Comparison of ENCODE assay signal across 32 cellular contexts in genomic region chr3:46358466-46358865, GRCh38. TPM values are rescaled to one million over a fixed set of nuclear protein-coding genes. Genes with fewer than 3 reads are reported as not detected.
A peak's percentile ranks its signal among the peaks of the same experiment; 100 is the strongest.
DNase-seq lines count a peak whose midpoint lies in the region; ATAC-seq, FAIRE-seq and TF ChIP-seq lines count a peak whose summit lies in the region.
"Had no signal": no experiment of that assay in that cellular context is flagged by ENCODE, and none has a peak within 500 bp of the region (broad histone marks: within the 10 kb centered on the region; RNA-seq: fewer than 3 reads in every experiment).

No MANE protein-coding gene starts in this region.

- no peak overlapping the region for H3K4me3 ChIP-seq in neural progenitor cell
- H3K4me3 ChIP-seq: BLaER1 treated with 17β-estradiol and CSF1 and Interleukin-3, amounts not matched to agents 10 nM and 100 nM; GM23248; PC-9; SJCRH30 had no signal

- H3K9me3 ChIP-seq in neural progenitor cell (ENCODE audit: low read depth): no peaks in the 10 kb centered on the region
- H3K9me3 ChIP-seq: BLaER1 treated with 17β-estradiol and CSF1 and Interleukin-3, amounts not matched to agents 10 nM and 100 nM; SJCRH30 had no signal

- H3K4me2 ChIP-seq in neural progenitor cell: no peak overlapping the region
- H3K4me2 ChIP-seq: PC-9 had no signal

- H3K9ac ChIP-seq in neural progenitor cell: no peak overlapping the region
- H3K9ac ChIP-seq: BLaER1 treated with 17β-estradiol and CSF1 and Interleukin-3, amounts not matched to agents 10 nM and 100 nM; GM23248 had no signal

- H3K27me3 Mint-ChIP-seq in activated CD8-positive, alpha-beta T cell treated with anti-CD3 and anti-CD28 coated beads, Interleukin-2, amount 10 ng/mL, durations not matched to agents 7 days and 5 days (ENCODE audit: low read depth): peaks cover 2% of the 10 kb centered on the region
- peaks cover 17% of the 10 kb centered on the region for H3K27me3 Mint-ChIP-seq in activated CD8-positive, alpha-beta T cell treated with anti-CD3 and anti-CD28 coated beads for 36 hours
- H3K27me3 Mint-ChIP-seq in activated T-helper 17 cell treated with anti-CD3 and anti-CD28 coated beads, Interleukin-2, amount 50 U/mL, for 72 hours: peaks cover 3% of the 10 kb centered on the region
- peaks cover 3% of the 10 kb centered on the region for H3K27me3 Mint-ChIP-seq in neural progenitor cell (ENCODE audit: insufficient read depth, low read depth)
- peaks cover 7 to 12% of the 10 kb centered on the region in 2 donors for H3K27me3 Mint-ChIP-seq in stimulated activated naive B cell treated with anti-CD40 and anti-IgM and Interleukin-4, amounts not matched to agents 10 μg/mL and 1 μg/mL and 100 μg/mL, for 72 hours

- POLR2A ChIA-PET in activated CD8-positive, alpha-beta T cell treated with anti-CD3 and anti-CD28 coated beads, Interleukin-2, amount 10 ng/mL, durations not matched to agents 7 days and 5 days (lab: Charles Lee): interaction anchor here (2.3 kb wide), 1 partner anchor 11 kb away, joined by 13 read pairs; the partner anchor contains the start of gene CCR5
- POLR2A ChIA-PET in activated CD8-positive, alpha-beta T cell treated with anti-CD3 and anti-CD28 coated beads for 36 hours (lab: Charles Lee): interaction anchor here (1.0 kb wide), 1 partner anchor 93 kb away, joined by 3 read pairs; no protein-coding TSS in a partner anchor

- H3K27ac ChIP-seq in neural progenitor cell: no peak overlapping the region
- H3K27ac ChIP-seq: BLaER1 treated with 17β-estradiol and CSF1 and Interleukin-3, amounts not matched to agents 10 nM and 100 nM; GM23248; PC-9; SJCRH30 had no signal

- peaks cover 74% of the 10 kb centered on the region for H3K36me3 Mint-ChIP-seq in activated CD8-positive, alpha-beta T cell treated with anti-CD3 and anti-CD28 coated beads, Interleukin-2, amount 10 ng/mL, durations not matched to agents 7 days and 5 days (ENCODE audit: low read depth)
- no peaks in the 10 kb centered on the region for H3K36me3 Mint-ChIP-seq in activated CD8-positive, alpha-beta T cell treated with anti-CD3 and anti-CD28 coated beads for 36 hours (ENCODE audit: low read depth)
- no peaks in the 10 kb centered on the region for H3K36me3 Mint-ChIP-seq in activated T-helper 17 cell treated with anti-CD3 and anti-CD28 coated beads, Interleukin-2, amount 50 U/mL, for 72 hours (ENCODE audit: low read depth)
- no peaks in the 10 kb centered on the region for H3K36me3 Mint-ChIP-seq in neural progenitor cell
- peaks cover 0 to 2% of the 10 kb centered on the region in 2 donors for H3K36me3 Mint-ChIP-seq in stimulated activated naive B cell treated with anti-CD40 and anti-IgM and Interleukin-4, amounts not matched to agents 10 μg/mL and 1 μg/mL and 100 μg/mL, for 72 hours

- no peak overlapping the region for H3K27ac Mint-ChIP-seq in activated CD8-positive, alpha-beta T cell treated with anti-CD3 and anti-CD28 coated beads, Interleukin-2, amount 10 ng/mL, durations not matched to agents 7 days and 5 days
- no peak overlapping the region for H3K27ac Mint-ChIP-seq in activated CD8-positive, alpha-beta T cell treated with anti-CD3 and anti-CD28 coated beads for 36 hours
- no peak overlapping the region for H3K27ac Mint-ChIP-seq in activated T-helper 17 cell treated with anti-CD3 and anti-CD28 coated beads, Interleukin-2, amount 50 U/mL, for 72 hours
- H3K27ac Mint-ChIP-seq in neural progenitor cell: peak overlapping the region; percentile 51
- no peak overlapping the region for H3K27ac Mint-ChIP-seq in stimulated activated naive B cell treated with anti-CD40 and anti-IgM and Interleukin-4, amounts not matched to agents 10 μg/mL and 1 μg/mL and 100 μg/mL, for 72 hours

- H3K4me1 Mint-ChIP-seq in activated CD8-positive, alpha-beta T cell treated with anti-CD3 and anti-CD28 coated beads, Interleukin-2, amount 10 ng/mL, durations not matched to agents 7 days and 5 days (ENCODE audit: low read depth): peaks cover 88% of the 10 kb centered on the region
- H3K4me1 Mint-ChIP-seq in activated CD8-positive, alpha-beta T cell treated with anti-CD3 and anti-CD28 coated beads for 36 hours (ENCODE audit: low read depth): peaks cover 37% of the 10 kb centered on the region
- H3K4me1 Mint-ChIP-seq in activated T-helper 17 cell treated with anti-CD3 and anti-CD28 coated beads, Interleukin-2, amount 50 U/mL, for 72 hours: peaks cover 36% of the 10 kb centered on the region
- peaks cover 26% of the 10 kb centered on the region for H3K4me1 Mint-ChIP-seq in neural progenitor cell
- peaks cover 46 to 61% of the 10 kb centered on the region in 2 donors for H3K4me1 Mint-ChIP-seq in stimulated activated naive B cell treated with anti-CD40 and anti-IgM and Interleukin-4, amounts not matched to agents 10 μg/mL and 1 μg/mL and 100 μg/mL, for 72 hours

- peaks cover 17% of the 10 kb centered on the region for H3K4me1 ChIP-seq in neural progenitor cell
- H3K4me1 ChIP-seq: SJCRH30 had no signal

- peak; percentile 42 for FAIRE-seq in GM19239 (lab: Jason Lieb, UNC)
- FAIRE-seq: A204.1, GM18507 had no signal

- CTCF ChIA-PET in activated CD8-positive, alpha-beta T cell treated with anti-CD3 and anti-CD28 coated beads, Interleukin-2, amount 10 ng/mL, durations not matched to agents 7 days and 5 days (lab: Charles Lee): interaction anchor here (2.6 to 3.4 kb wide), 2 partner anchors 144 to 280 kb away, joined by 10 to 16 read pairs; no protein-coding TSS in a partner anchor
- CTCF ChIA-PET in activated CD8-positive, alpha-beta T cell treated with anti-CD3 and anti-CD28 coated beads for 36 hours (lab: Charles Lee): no interaction called here

- H3K4me3 Mint-ChIP-seq in activated CD8-positive, alpha-beta T cell treated with anti-CD3 and anti-CD28 coated beads, Interleukin-2, amount 10 ng/mL, durations not matched to agents 7 days and 5 days: peak overlapping the region; percentile 15
- no peak overlapping the region for H3K4me3 Mint-ChIP-seq in activated CD8-positive, alpha-beta T cell treated with anti-CD3 and anti-CD28 coated beads for 36 hours
- peak overlapping the region; percentile 32 for H3K4me3 Mint-ChIP-seq in activated T-helper 17 cell treated with anti-CD3 and anti-CD28 coated beads, Interleukin-2, amount 50 U/mL, for 72 hours
- H3K4me3 Mint-ChIP-seq in neural progenitor cell: no peak overlapping the region
- no peak overlapping the region for H3K4me3 Mint-ChIP-seq in stimulated activated naive B cell treated with anti-CD40 and anti-IgM and Interleukin-4, amounts not matched to agents 10 μg/mL and 1 μg/mL and 100 μg/mL, for 72 hours

- no peaks in the 10 kb centered on the region for H3K9me3 Mint-ChIP-seq in activated CD8-positive, alpha-beta T cell treated with anti-CD3 and anti-CD28 coated beads, Interleukin-2, amount 10 ng/mL, durations not matched to agents 7 days and 5 days (ENCODE audit: insufficient read depth)
- no peaks in the 10 kb centered on the region for H3K9me3 Mint-ChIP-seq in activated CD8-positive, alpha-beta T cell treated with anti-CD3 and anti-CD28 coated beads for 36 hours
- no peaks in the 10 kb centered on the region for H3K9me3 Mint-ChIP-seq in activated T-helper 17 cell treated with anti-CD3 and anti-CD28 coated beads, Interleukin-2, amount 50 U/mL, for 72 hours
- no peaks in the 10 kb centered on the region for H3K9me3 Mint-ChIP-seq in neural progenitor cell
- H3K9me3 Mint-ChIP-seq in stimulated activated naive B cell treated with anti-CD40 and anti-IgM and Interleukin-4, amounts not matched to agents 10 μg/mL and 1 μg/mL and 100 μg/mL, for 72 hours: peaks cover 0 to 2% of the 10 kb centered on the region in 2 donors

- no peak for DNase-seq in activated CD8-positive, alpha-beta T cell treated with anti-CD3 and anti-CD28 coated beads, Interleukin-2, amount 10 ng/mL, durations not matched to agents 7 days and 5 days
- no peak for DNase-seq in activated CD8-positive, alpha-beta T cell treated with anti-CD3 and anti-CD28 coated beads for 36 hours
- DNase-seq in GM19239 (ENCODE audit: insufficient read length, low spot score) (no peak), neural progenitor cell (ENCODE audit: low spot score) (no peak), cerebellum (ENCODE audit: low spot score) (no peak)
- no peak for DNase-seq in stimulated activated naive B cell treated with anti-CD40 and anti-IgM and Interleukin-4, amounts not matched to agents 10 μg/mL and 1 μg/mL and 100 μg/mL, for 72 hours
- no peak for DNase-seq in activated CD4-positive, CD25-positive, alpha-beta regulatory T cell treated with anti-CD3 and anti-CD28 coated beads, Interleukin-2, amount 50 U/mL, for 72 hours
- DNase-seq: DMS153; GM23248; H7; MV-4-11; NCI-H1105; NCI-H1436 treated with DMSO at 0.1 percent for 48 hours; NCI-H187 treated with DMSO at 0.1 percent for 48 hours; NCI-H2107; NCI-H446; NCI-H524 treated with DMSO at 0.1 percent for 48 hours; NCI-H774; NK-92 treated with Interleukin-12 subunit alpha and Interleukin-12 subunit beta, amount 100 ng/mL, for 24 hours; PC-9; SJCRH30 had no signal

- H3K27me3 ChIP-seq in neural progenitor cell: no peaks in the 10 kb centered on the region
- H3K27me3 ChIP-seq: BLaER1 treated with 17β-estradiol and CSF1 and Interleukin-3, amounts not matched to agents 10 nM and 100 nM; SJCRH30 had no signal

- ATAC-seq in activated CD8-positive, alpha-beta T cell treated with anti-CD3 and anti-CD28 coated beads, Interleukin-2, amount 10 ng/mL, durations not matched to agents 7 days and 5 days: no peak
- no peak for ATAC-seq in activated CD8-positive, alpha-beta T cell treated with anti-CD3 and anti-CD28 coated beads for 36 hours
- ATAC-seq in activated T-helper 17 cell treated with anti-CD3 and anti-CD28 coated beads, Interleukin-2, amount 50 U/mL, for 72 hours (replicated peaks): no peak
- ATAC-seq in stimulated activated naive B cell treated with anti-CD40 and anti-IgM and Interleukin-4, amounts not matched to agents 10 μg/mL and 1 μg/mL and 100 μg/mL, for 72 hours (replicated peaks): no peak
- ATAC-seq: Right ventricle myocardium inferior, SK-N-SH treated with all-trans-retinoic acid at 6 μM for 48 hours had no signal

- H3F3A ChIP-seq in neural progenitor cell (ENCODE audit: low read depth): peaks cover 3% of the 10 kb centered on the region

- H3K79me2 ChIP-seq in neural progenitor cell (ENCODE audit: low read depth): no peaks in the 10 kb centered on the region

- H2AFZ ChIP-seq in neural progenitor cell (replicated peaks): no peak overlapping the region
- H2AFZ ChIP-seq: GM23248, PC-9 had no signal

- no peaks in the 10 kb centered on the region for H4K20me1 ChIP-seq in neural progenitor cell (ENCODE audit: low read depth)
- H4K20me1 ChIP-seq: BLaER1 treated with 17β-estradiol and CSF1 and Interleukin-3, amounts not matched to agents 10 nM and 100 nM had no signal

- no peaks in the 10 kb centered on the region for H3K36me3 ChIP-seq in neural progenitor cell
- H3K36me3 ChIP-seq: SJCRH30 had no signal

- intact Hi-C loops in activated CD8-positive, alpha-beta T cell treated with anti-CD3 and anti-CD28 coated beads for 36 hours (cut with micrococcal nuclease): no loop called here

- no peak for TF ChIP-seq CTCF in activated CD8-positive, alpha-beta T cell treated with anti-CD3 and anti-CD28 coated beads for 36 hours (IDR thresholded peaks at IDR 0.05)
- TF ChIP-seq CTCF in neural progenitor cell (IDR thresholded peaks at IDR 0.05): no peak

RNA-seq across cellular contexts. Expression of gene CCR2, which starts 4.6 kb away (rescaled TPM):
- total RNA-seq in activated CD8-positive, alpha-beta T cell treated with anti-CD3 and anti-CD28 coated beads, Interleukin-2, amount 10 ng/mL, durations not matched to agents 7 days and 5 days: 10 to 100 TPM; 70.8 to 70.9 TPM
- total RNA-seq in activated CD8-positive, alpha-beta T cell treated with anti-CD3 and anti-CD28 coated beads for 36 hours: under 1 TPM; 0.81 to 0.83 TPM
- total RNA-seq in activated T-helper 17 cell treated with anti-CD3 and anti-CD28 coated beads, Interleukin-2, amount 50 U/mL, for 72 hours: 10 to 100 TPM in 1 of 2 donors, 1 to 10 TPM in 1; 2.9 to 17.5 TPM
- not detected in 2 replicates for total RNA-seq in neural progenitor cell (ENCODE audit: low replicate concordance)
- total RNA-seq in cerebellum: 0.45 TPM
- total RNA-seq: Daoy, G401, GM23248, H7, HT-29, PC-9, RPMI7951, SJCRH30 had no signal

RNA-seq across cellular contexts. Expression of gene CCR5, which starts 12.3 kb away (rescaled TPM):
- total RNA-seq in activated CD8-positive, alpha-beta T cell treated with anti-CD3 and anti-CD28 coated beads, Interleukin-2, amount 10 ng/mL, durations not matched to agents 7 days and 5 days: 10 to 100 TPM; 38.4 to 38.8 TPM
- 1 to 10 TPM; 1.7 to 2.2 TPM for total RNA-seq in activated CD8-positive, alpha-beta T cell treated with anti-CD3 and anti-CD28 coated beads for 36 hours
- total RNA-seq in activated T-helper 17 cell treated with anti-CD3 and anti-CD28 coated beads, Interleukin-2, amount 50 U/mL, for 72 hours: 10 to 100 TPM in 1 of 2 donors, 1 to 10 TPM in 1; 2.2 to 13.8 TPM
- total RNA-seq in neural progenitor cell (ENCODE audit: low replicate concordance): not detected in 2 replicates
- not detected for total RNA-seq in cerebellum
- total RNA-seq: Daoy, GM23248, H7, HT-29, M059J, PC-9, RPMI7951, SJCRH30 had no signal

RNA-seq across cellular contexts. Expression of gene CCRL2, which starts 48.6 kb away (rescaled TPM):
- 10 to 100 TPM; 10.1 to 11.2 TPM for total RNA-seq in activated CD8-positive, alpha-beta T cell treated with anti-CD3 and anti-CD28 coated beads, Interleukin-2, amount 10 ng/mL, durations not matched to agents 7 days and 5 days
- total RNA-seq in activated CD8-positive, alpha-beta T cell treated with anti-CD3 and anti-CD28 coated beads for 36 hours: 1 to 10 TPM; 2.8 TPM
- 1 to 10 TPM; 2.1 to 3.7 TPM for total RNA-seq in activated T-helper 17 cell treated with anti-CD3 and anti-CD28 coated beads, Interleukin-2, amount 50 U/mL, for 72 hours
- total RNA-seq in neural progenitor cell (ENCODE audit: low replicate concordance): not detected in 2 replicates
- 0.36 TPM for total RNA-seq in cerebellum
- total RNA-seq: GM23248, H7, SJCRH30 had no signal

Comparison
In these comparisons a context has a peak if more than half of its experiments do, and no peak if none do; other contexts are left out.
1. H3K4me3 Mint-ChIP-seq: peak in activated CD8-positive, alpha-beta T cell treated with anti-CD3 and anti-CD28 coated beads, Interleukin-2, amount 10 ng/mL, durations not matched to agents 7 days and 5 days (single experiment) and activated T-helper 17 cell treated with anti-CD3 and anti-CD28 coated beads, Interleukin-2, amount 50 U/mL, for 72 hours (single experiment); none in activated CD8-positive, alpha-beta T cell treated with anti-CD3 and anti-CD28 coated beads for 36 hours (single experiment), neural progenitor cell (single experiment) and stimulated activated naive B cell treated with anti-CD40 and anti-IgM and Interleukin-4, amounts not matched to agents 10 μg/mL and 1 μg/mL and 100 μg/mL, for 72 hours (0 of 2).